11 cellular contexts compared by ENCODE assay signal in genomic region chr1:8462298-8462946, GRCh38.
DNase-seq lines count a peak whose midpoint lies in the region; ATAC-seq and TF ChIP-seq lines count a peak whose summit lies in the region.
"Had no signal": no experiment of that assay in that cellular context is flagged by ENCODE, and none has a peak within 500 bp of the region (broad histone marks: within the 10 kb centered on the region; RNA-seq: fewer than 3 reads in every experiment).

No MANE protein-coding gene starts in this region.

- H3K9ac ChIP-seq in SK-N-SH, result no peak overlapping the region

- H4K20me1 ChIP-seq in SK-N-SH (ENCODE audit: insufficient read depth), result no peaks in the 10 kb centered on the region

- no peaks in the 10 kb centered on the region for H3K27me3 Mint-ChIP-seq in naive B cell

- H3K36me3 ChIP-seq in SK-N-SH (replicated peaks in 1 of 2; ENCODE audit: control insufficient read depth in 1 of 2, insufficient read depth in 2 of 2, low read length in 1 of 2), result peaks cover 0 to 4% of the 10 kb centered on the region in 2 experiments
- H3K36me3 ChIP-seq in tibial nerve, result no peaks in the 10 kb centered on the region
- H3K36me3 ChIP-seq in WERI-Rb-1, result peaks cover 48% of the 10 kb centered on the region

- no peak for TF ChIP-seq POLR2A in tibial nerve (IDR thresholded peaks at IDR 0.05)

- H3K79me2 ChIP-seq in SK-N-SH (ENCODE audit: insufficient read depth), result peaks cover 12% of the 10 kb centered on the region

- H3K9me3 Mint-ChIP-seq in naive B cell, result no peaks in the 10 kb centered on the region

- H3K4me3 ChIP-seq in SK-N-SH (ENCODE audit: low read depth in 2 of 2, low read length in 1 of 2) (no peak overlapping the region), coronary artery (no peak overlapping the region), tibial nerve (no peak overlapping the region), WERI-Rb-1 (ENCODE audit: low read depth, low read length) (no peak overlapping the region)

- peaks cover 5 to 35% of the 10 kb centered on the region in 2 donors for H3K36me3 Mint-ChIP-seq in naive B cell

- no peak for TF ChIP-seq RAD21 in SK-N-SH (IDR thresholded peaks at IDR 0.05; ENCODE audit: low read length)

- H3K27ac ChIP-seq in SK-N-SH (ENCODE audit: low read depth in 2 of 2, low read length in 1 of 2) (peak overlapping the region; percentile 87 to 89; a peak in 3 of 4 replicates), coronary artery (peak overlapping the region; percentile 59 to 78), tibial nerve (peak overlapping the region; percentile 58 to 92 (median 82)), WERI-Rb-1 (no peak overlapping the region)
- H3K27ac ChIP-seq: epithelial cell of prostate had no signal

- peaks cover 43 to 64% of the 10 kb centered on the region in 2 experiments; a peak in 3 of 4 replicates for H3K4me1 ChIP-seq in SK-N-SH (ENCODE audit: control insufficient read depth in 1 of 2, insufficient read depth in 2 of 2, low read depth in 1 of 2, low read length in 1 of 2)
- H3K4me1 ChIP-seq in tibial nerve, result peaks cover 0 to 99% (median 53%) of the 10 kb centered on the region in 4 donors

- peaks cover 32% of the 10 kb centered on the region for H3F3A ChIP-seq in SK-N-SH (replicated peaks; ENCODE audit: insufficient read depth)

- no peak overlapping the region for H2AFZ ChIP-seq in SK-N-SH (ENCODE audit: low read depth)

- no peak overlapping the region for H3K4me2 ChIP-seq in SK-N-SH

- H3K4me1 Mint-ChIP-seq in naive B cell, result peaks cover 56 to 75% (median 70%) of the 10 kb centered on the region in 3 donors

- H3K9me2 ChIP-seq in SK-N-SH, result no peaks in the 10 kb centered on the region

- H3K27ac Mint-ChIP-seq in naive B cell, result peak overlapping the region in 4 of 6 donors; percentile 69 to 96 (median 72)

- 95% methylated on average over 13 of the region's 15 CpGs for WGBS in SK-N-SH (ENCODE audit: low lambda C conversion rate)
- 75 to 82% methylated on average over 15 of the region's 15 CpGs for WGBS in tibial nerve, 2 donors

- TF ChIP-seq EP300 in SK-N-SH (IDR thresholded peaks at IDR 0.05; ENCODE audit: borderline replicate concordance in 1 of 2, low read depth in 1 of 2, low read length in 1 of 2), result no peak
- no peak for TF ChIP-seq EP300 in tibial nerve (IDR thresholded peaks at IDR 0.05)

- H3K27me3 ChIP-seq in SK-N-SH (ENCODE audit: insufficient read depth) (no peaks in the 10 kb centered on the region), tibial nerve (no peaks in the 10 kb centered on the region), WERI-Rb-1 (ENCODE audit: insufficient read depth, low read depth, severe bottlenecking) (no peaks in the 10 kb centered on the region)

- TF ChIP-seq CTCF in SK-N-SH (IDR thresholded peaks at IDR 0.05) (no peak), coronary artery (IDR thresholded peaks at IDR 0.05) (no peak), tibial nerve (IDR thresholded peaks at IDR 0.05) (no peak), WERI-Rb-1 (IDR thresholded peaks at IDR 0.05; ENCODE audit: low read depth, low read length) (no peak)

- no peak for DNase-seq in SK-N-SH
- no peak for DNase-seq in coronary artery (ENCODE audit: low spot score)
- DNase-seq in naive B cell, result no peak
- no peak for DNase-seq in tibial nerve (ENCODE audit: low spot score in 2 of 2)
- no peak for DNase-seq in WERI-Rb-1
- DNase-seq: activated effector memory CD4-positive, alpha-beta T cell treated with anti-CD3 and anti-CD28 coated beads, Interleukin-2, amount 50 U/mL, for 16 hours; NK-92 treated with Interleukin-12 subunit alpha and Interleukin-12 subunit beta, amount 100 ng/mL, for 24 hours had no signal

- peak overlapping the region in 1 of 8 donors; percentile 75 for H3K4me3 Mint-ChIP-seq in naive B cell

- CTCF ChIA-PET in SK-N-SH (lab: Yijun Ruan, JAX), result interaction anchor here (0.5 to 1.3 kb wide), 4 partner anchors 9 to 386 kb away, joined by 3 read pairs; no protein-coding TSS in a partner anchor

- no peak for ATAC-seq in SK-N-SH treated with all-trans-retinoic acid at 6 μM for 48 hours
- no peak for ATAC-seq in naive B cell (ENCODE audit: low read depth in 2 of 2)
- ATAC-seq in GM19328 (IDR thresholded peaks at IDR 0.05; ENCODE audit: unreplicated experiment), result no peak
- ATAC-seq in HG03565 (IDR thresholded peaks at IDR 0.05; ENCODE audit: unreplicated experiment), result no peak

- H3K9me3 ChIP-seq in SK-N-SH (no peaks in the 10 kb centered on the region), tibial nerve (no peaks in the 10 kb centered on the region), WERI-Rb-1 (ENCODE audit: severe bottlenecking) (no peaks in the 10 kb centered on the region)

- POLR2A ChIA-PET in SK-N-SH (lab: Yijun Ruan, JAX), result no interaction called here

TF ChIP-seq in SK-N-SH, 30 proteins besides CTCF, POLR2A, EP300 and RAD21:
- TF ChIP-seq RCOR1 (IDR thresholded peaks at IDR 0.05; ENCODE audit: low read length), result no peak
- TF ChIP-seq POLR2AphosphoS5 (IDR thresholded peaks at IDR 0.05; ENCODE audit: low read depth, low read length), result no peak
- TF ChIP-seq SIN3A (IDR thresholded peaks at IDR 0.05; ENCODE audit: borderline replicate concordance, low read depth, low read length), result no peak
- TF ChIP-seq, protein P1, sequence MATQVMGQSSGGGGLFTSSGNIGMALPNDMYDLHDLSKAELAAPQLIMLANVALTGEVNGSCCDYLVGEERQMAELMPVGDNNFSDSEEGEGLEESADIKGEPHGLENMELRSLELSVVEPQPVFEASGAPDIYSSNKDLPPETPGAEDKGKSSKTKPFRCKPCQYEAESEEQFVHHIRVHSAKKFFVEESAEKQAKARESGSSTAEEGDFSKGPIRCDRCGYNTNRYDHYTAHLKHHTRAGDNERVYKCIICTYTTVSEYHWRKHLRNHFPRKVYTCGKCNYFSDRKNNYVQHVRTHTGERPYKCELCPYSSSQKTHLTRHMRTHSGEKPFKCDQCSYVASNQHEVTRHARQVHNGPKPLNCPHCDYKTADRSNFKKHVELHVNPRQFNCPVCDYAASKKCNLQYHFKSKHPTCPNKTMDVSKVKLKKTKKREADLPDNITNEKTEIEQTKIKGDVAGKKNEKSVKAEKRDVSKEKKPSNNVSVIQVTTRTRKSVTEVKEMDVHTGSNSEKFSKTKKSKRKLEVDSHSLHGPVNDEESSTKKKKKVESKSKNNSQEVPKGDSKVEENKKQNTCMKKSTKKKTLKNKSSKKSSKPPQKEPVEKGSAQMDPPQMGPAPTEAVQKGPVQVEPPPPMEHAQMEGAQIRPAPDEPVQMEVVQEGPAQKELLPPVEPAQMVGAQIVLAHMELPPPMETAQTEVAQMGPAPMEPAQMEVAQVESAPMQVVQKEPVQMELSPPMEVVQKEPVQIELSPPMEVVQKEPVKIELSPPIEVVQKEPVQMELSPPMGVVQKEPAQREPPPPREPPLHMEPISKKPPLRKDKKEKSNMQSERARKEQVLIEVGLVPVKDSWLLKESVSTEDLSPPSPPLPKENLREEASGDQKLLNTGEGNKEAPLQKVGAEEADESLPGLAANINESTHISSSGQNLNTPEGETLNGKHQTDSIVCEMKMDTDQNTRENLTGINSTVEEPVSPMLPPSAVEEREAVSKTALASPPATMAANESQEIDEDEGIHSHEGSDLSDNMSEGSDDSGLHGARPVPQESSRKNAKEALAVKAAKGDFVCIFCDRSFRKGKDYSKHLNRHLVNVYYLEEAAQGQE (IDR thresholded peaks at IDR 0.05; ENCODE audit: low read depth, low read length), result no peak
- TF ChIP-seq EZH2phosphoT487 (IDR thresholded peaks at IDR 0.05; ENCODE audit: borderline replicate concordance, low read depth), result no peak
- TF ChIP-seq ELF1 (IDR thresholded peaks at IDR 0.05), result no peak
TF ChIP-seq in SK-N-SH: peak in this region for 0.

TF ChIP-seq in SK-N-SH treated with all-trans-retinoic acid at 6 μM for 48 hours, 23 proteins besides CTCF, POLR2A, EP300 and RAD21:
- TF ChIP-seq ARNTL (CRISPR knock-in tag; IDR thresholded peaks at IDR 0.05; ENCODE audit: borderline replicate concordance, low read depth), result no peak
- no peak for TF ChIP-seq ZC3H10 (CRISPR knock-in tag; IDR thresholded peaks at IDR 0.05)
- no peak for TF ChIP-seq CSDC2 (CRISPR knock-in tag; IDR thresholded peaks at IDR 0.05)
- TF ChIP-seq, protein P2, sequence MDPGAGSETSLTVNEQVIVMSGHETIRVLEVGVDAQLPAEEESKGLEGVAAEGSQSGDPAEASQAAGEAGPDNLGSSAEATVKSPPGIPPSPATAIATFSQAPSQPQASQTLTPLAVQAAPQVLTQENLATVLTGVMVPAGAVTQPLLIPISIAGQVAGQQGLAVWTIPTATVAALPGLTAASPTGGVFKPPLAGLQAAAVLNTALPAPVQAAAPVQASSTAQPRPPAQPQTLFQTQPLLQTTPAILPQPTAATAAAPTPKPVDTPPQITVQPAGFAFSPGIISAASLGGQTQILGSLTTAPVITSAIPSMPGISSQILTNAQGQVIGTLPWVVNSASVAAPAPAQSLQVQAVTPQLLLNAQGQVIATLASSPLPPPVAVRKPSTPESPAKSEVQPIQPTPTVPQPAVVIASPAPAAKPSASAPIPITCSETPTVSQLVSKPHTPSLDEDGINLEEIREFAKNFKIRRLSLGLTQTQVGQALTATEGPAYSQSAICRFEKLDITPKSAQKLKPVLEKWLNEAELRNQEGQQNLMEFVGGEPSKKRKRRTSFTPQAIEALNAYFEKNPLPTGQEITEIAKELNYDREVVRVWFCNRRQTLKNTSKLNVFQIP (CRISPR knock-in tag; IDR thresholded peaks at IDR 0.05; ENCODE audit: borderline replicate concordance, low read depth), result no peak
- no peak for TF ChIP-seq RARB (CRISPR knock-in tag; IDR thresholded peaks at IDR 0.05)
- no peak for TF ChIP-seq ZNF8 (CRISPR knock-in tag; IDR thresholded peaks at IDR 0.05)
- TF ChIP-seq TCF4 (CRISPR knock-in tag; IDR thresholded peaks at IDR 0.05; ENCODE audit: borderline replicate concordance), result no peak
- TF ChIP-seq, protein P3, sequence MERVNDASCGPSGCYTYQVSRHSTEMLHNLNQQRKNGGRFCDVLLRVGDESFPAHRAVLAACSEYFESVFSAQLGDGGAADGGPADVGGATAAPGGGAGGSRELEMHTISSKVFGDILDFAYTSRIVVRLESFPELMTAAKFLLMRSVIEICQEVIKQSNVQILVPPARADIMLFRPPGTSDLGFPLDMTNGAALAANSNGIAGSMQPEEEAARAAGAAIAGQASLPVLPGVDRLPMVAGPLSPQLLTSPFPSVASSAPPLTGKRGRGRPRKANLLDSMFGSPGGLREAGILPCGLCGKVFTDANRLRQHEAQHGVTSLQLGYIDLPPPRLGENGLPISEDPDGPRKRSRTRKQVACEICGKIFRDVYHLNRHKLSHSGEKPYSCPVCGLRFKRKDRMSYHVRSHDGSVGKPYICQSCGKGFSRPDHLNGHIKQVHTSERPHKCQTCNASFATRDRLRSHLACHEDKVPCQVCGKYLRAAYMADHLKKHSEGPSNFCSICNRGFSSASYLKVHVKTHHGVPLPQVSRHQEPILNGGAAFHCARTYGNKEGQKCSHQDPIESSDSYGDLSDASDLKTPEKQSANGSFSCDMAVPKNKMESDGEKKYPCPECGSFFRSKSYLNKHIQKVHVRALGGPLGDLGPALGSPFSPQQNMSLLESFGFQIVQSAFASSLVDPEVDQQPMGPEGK (CRISPR knock-in tag; IDR thresholded peaks at IDR 0.05; ENCODE audit: borderline replicate concordance), result no peak
TF ChIP-seq in SK-N-SH treated with all-trans-retinoic acid at 6 μM for 48 hours: peak in this region for 0.
